ENCODE assay signal across 8 cellular contexts in genomic region chr12:49019120-49019430, GRCh38. TPM values are rescaled to one million over a fixed set of nuclear protein-coding genes. Genes with fewer than 3 reads are reported as not detected.
DNase-seq lines count a peak whose midpoint lies in the region; ATAC-seq, FAIRE-seq and TF ChIP-seq lines count a peak whose summit lies in the region.

No MANE protein-coding gene starts in this region.

- no peaks in the 10 kb centered on the region for H3K27me3 ChIP-seq in CD4-positive, CD25-positive, alpha-beta regulatory T cell (ENCODE audit: control insufficient read depth, insufficient read depth, low read length)
- H3K27me3 ChIP-seq in WERI-Rb-1 (ENCODE audit: insufficient read depth, low read depth, severe bottlenecking) (no peaks in the 10 kb centered on the region), heart left ventricle (no peaks in the 10 kb centered on the region), small intestine (ENCODE audit: control insufficient read depth in 2 of 2, insufficient read depth in 2 of 2, low read length in 2 of 2) (no peaks in the 10 kb centered on the region)

- in situ Hi-C loops in G401 (cut with HindIII; ENCODE audit: low sequenced_read_pairs), result no loop called here

- peak; percentile 6 to 15 for ATAC-seq in CD4-positive, CD25-positive, alpha-beta regulatory T cell (ENCODE audit: low read depth in 2 of 2)
- ATAC-seq in heart left ventricle (peak in 2 of 4 donors; percentile 1 to 15), HG03520 (IDR thresholded peaks at IDR 0.05; ENCODE audit: unreplicated experiment) (no peak)

- CTCF ChIA-PET in HEK293 (lab: Yijun Ruan, JAX), result interaction anchor here (0.8 to 2.6 kb wide), 4 partner anchors 19 to 25 kb away, joined by 3 to 12 read pairs (median 8); no protein-coding TSS in a partner anchor

- POLR2A ChIA-PET in HEK293 (lab: Yijun Ruan, JAX), result interaction anchor here (0.6 to 1.2 kb wide), 4 partner anchors 18 to 100 kb away, joined by 3 to 5 read pairs (median 4); no protein-coding TSS in a partner anchor

- peaks cover 24 to 54% (median 40%) of the 10 kb centered on the region in 4 donors for H3K4me1 Mint-ChIP-seq in CD4-positive, CD25-positive, alpha-beta regulatory T cell

- intact Hi-C loops in heart left ventricle (cut with DNase I), result loop anchor here in 3 of 10 donors (2.0 to 5.0 kb wide), 2 partner anchors 38 to 42 kb away; partner anchors contain the start of gene KMT2D (in 1 of the 3)

- 5 to 10% (median 8%) methylated on average over 8 of the region's 8 CpGs for WGBS in heart left ventricle, 4 donors
- 1 to 3% (median 3%) methylated on average over 8 of the region's 8 CpGs for WGBS in small intestine, 3 donors

- peak overlapping the region; percentile 94 for H3K4me3 ChIP-seq in CD4-positive, CD25-positive, alpha-beta regulatory T cell (ENCODE audit: low read depth, low read length)
- H3K4me3 ChIP-seq in HEK293 (ENCODE audit: low read depth, low read length) (peak overlapping the region; percentile 95), WERI-Rb-1 (ENCODE audit: low read depth, low read length) (peak overlapping the region; percentile 80), heart left ventricle (peak overlapping the region; percentile 63 to 98 (median 82)), small intestine (ENCODE audit: low read depth in 1 of 2, low read length in 2 of 2) (peak overlapping the region; percentile 39 to 91)

- peaks cover 21% of the 10 kb centered on the region for H3K4me1 ChIP-seq in CD4-positive, CD25-positive, alpha-beta regulatory T cell (ENCODE audit: control insufficient read depth, insufficient read depth, low read length, poor library complexity, severe bottlenecking)
- H3K4me1 ChIP-seq in HEK293 (ENCODE audit: control insufficient read depth, insufficient read depth, low read length) (no peaks in the 10 kb centered on the region; the same call in 1 of the 2 replicates), heart left ventricle (peaks cover 0 to 41% (median 28%) of the 10 kb centered on the region in 12 donors), small intestine (ENCODE audit: control insufficient read depth in 2 of 2, insufficient read depth in 1 of 2, low read depth in 1 of 2, low read length in 1 of 2) (peaks cover 4% of the 10 kb centered on the region in 2 donors)

- H3K9me3 Mint-ChIP-seq in CD4-positive, CD25-positive, alpha-beta regulatory T cell, result peaks cover 0 to 3% (median 0%) of the 10 kb centered on the region in 7 donors

- H3K36me3 ChIP-seq in CD4-positive, CD25-positive, alpha-beta regulatory T cell (ENCODE audit: control insufficient read depth, insufficient read depth, low read length), result peaks cover 28% of the 10 kb centered on the region
- H3K36me3 ChIP-seq in HEK293 (ENCODE audit: control insufficient read depth in 2 of 2, insufficient read depth in 1 of 2, low read length in 2 of 2) (peaks cover 8 to 33% of the 10 kb centered on the region in 2 experiments; a peak in 2 of 3 replicates), WERI-Rb-1 (peaks cover 29% of the 10 kb centered on the region), heart left ventricle (peaks cover 0 to 36% (median 33%) of the 10 kb centered on the region in 9 donors), small intestine (ENCODE audit: control insufficient read depth in 2 of 2, insufficient read depth in 2 of 2, low read length in 2 of 2) (peaks cover 9 to 13% of the 10 kb centered on the region in 2 donors)

- FAIRE-seq in small intestine (lab: Jason Lieb, UNC), result no peak

- peaks cover 7% of the 10 kb centered on the region for H3K27me3 Mint-ChIP-seq in CD4-positive, CD25-positive, alpha-beta regulatory T cell

- peak overlapping the region; percentile 84 to 94 (median 93) for H3K4me3 Mint-ChIP-seq in CD4-positive, CD25-positive, alpha-beta regulatory T cell

- TF ChIP-seq CTCF in HEK293 (tag by site-specific recombination; IDR thresholded peaks at IDR 0.05) (no peak), WERI-Rb-1 (IDR thresholded peaks at IDR 0.05; ENCODE audit: low read depth, low read length) (no peak), heart left ventricle (IDR thresholded peaks at IDR 0.05) (no peak)

- H3K36me3 Mint-ChIP-seq in CD4-positive, CD25-positive, alpha-beta regulatory T cell, result peaks cover 31% of the 10 kb centered on the region

- no peak for DNase-seq in CD4-positive, CD25-positive, alpha-beta regulatory T cell
- no peak for DNase-seq in WERI-Rb-1
- DNase-seq in heart left ventricle, result peak in 1 of 5 donors; percentile 17
- DNase-seq in small intestine, result no peak
- DNase-seq in G401 (ENCODE audit: low spot score), result no peak
- no peak for DNase-seq in retina

- no peaks in the 10 kb centered on the region for H3K9me3 ChIP-seq in CD4-positive, CD25-positive, alpha-beta regulatory T cell (ENCODE audit: control insufficient read depth in 2 of 2, low read length in 2 of 2)
- H3K9me3 ChIP-seq in HEK293 (ENCODE audit: control insufficient read depth, insufficient read depth, low read depth, low read length) (no peaks in the 10 kb centered on the region), WERI-Rb-1 (ENCODE audit: severe bottlenecking) (no peaks in the 10 kb centered on the region), heart left ventricle (no peaks in the 10 kb centered on the region), small intestine (ENCODE audit: control insufficient read depth, low read depth) (no peaks in the 10 kb centered on the region)

- H3K27ac ChIP-seq in CD4-positive, CD25-positive, alpha-beta regulatory T cell (ENCODE audit: insufficient read depth, low read length, poor library complexity, severe bottlenecking), result peak overlapping the region; percentile 87
- H3K27ac ChIP-seq in HEK293 (ENCODE audit: extremely low read depth, low read depth, low read length) (peak overlapping the region; percentile 84), WERI-Rb-1 (peak overlapping the region; percentile 78), heart left ventricle (peak overlapping the region; percentile 78 to 99 (median 95)), small intestine (ENCODE audit: low read depth in 1 of 2, low read length in 1 of 2) (peak overlapping the region; percentile 88 to 98)

- H3K27ac Mint-ChIP-seq in CD4-positive, CD25-positive, alpha-beta regulatory T cell, result peak overlapping the region; percentile 96 to 99 (median 98)

- no peak for TF ChIP-seq POLR2A in heart left ventricle (IDR thresholded peaks at IDR 0.05)

TF ChIP-seq in HEK293, 187 proteins besides CTCF, POLR2A, EP300 and RAD21 (continues in another document):
- no peak for TF ChIP-seq ZNF558 (tag by site-specific recombination; IDR thresholded peaks at IDR 0.05)
- TF ChIP-seq, protein P1, sequence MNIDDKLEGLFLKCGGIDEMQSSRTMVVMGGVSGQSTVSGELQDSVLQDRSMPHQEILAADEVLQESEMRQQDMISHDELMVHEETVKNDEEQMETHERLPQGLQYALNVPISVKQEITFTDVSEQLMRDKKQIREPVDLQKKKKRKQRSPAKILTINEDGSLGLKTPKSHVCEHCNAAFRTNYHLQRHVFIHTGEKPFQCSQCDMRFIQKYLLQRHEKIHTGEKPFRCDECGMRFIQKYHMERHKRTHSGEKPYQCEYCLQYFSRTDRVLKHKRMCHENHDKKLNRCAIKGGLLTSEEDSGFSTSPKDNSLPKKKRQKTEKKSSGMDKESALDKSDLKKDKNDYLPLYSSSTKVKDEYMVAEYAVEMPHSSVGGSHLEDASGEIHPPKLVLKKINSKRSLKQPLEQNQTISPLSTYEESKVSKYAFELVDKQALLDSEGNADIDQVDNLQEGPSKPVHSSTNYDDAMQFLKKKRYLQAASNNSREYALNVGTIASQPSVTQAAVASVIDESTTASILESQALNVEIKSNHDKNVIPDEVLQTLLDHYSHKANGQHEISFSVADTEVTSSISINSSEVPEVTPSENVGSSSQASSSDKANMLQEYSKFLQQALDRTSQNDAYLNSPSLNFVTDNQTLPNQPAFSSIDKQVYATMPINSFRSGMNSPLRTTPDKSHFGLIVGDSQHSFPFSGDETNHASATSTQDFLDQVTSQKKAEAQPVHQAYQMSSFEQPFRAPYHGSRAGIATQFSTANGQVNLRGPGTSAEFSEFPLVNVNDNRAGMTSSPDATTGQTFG (tag by site-specific recombination; IDR thresholded peaks at IDR 0.05; ENCODE audit: borderline replicate concordance), result no peak
- no peak for TF ChIP-seq ZNF600 (tag by site-specific recombination; IDR thresholded peaks at IDR 0.05)
- TF ChIP-seq BCL11B (tag by site-specific recombination; IDR thresholded peaks at IDR 0.05; ENCODE audit: low read depth), result no peak
- no peak for TF ChIP-seq ZNF571 (tag by site-specific recombination; IDR thresholded peaks at IDR 0.05)

RNA-seq across cellular contexts. Expression of gene PRKAG1, which starts 0.5 kb away (rescaled TPM):
- total RNA-seq in CD4-positive, CD25-positive, alpha-beta regulatory T cell, result 51.3 TPM
- polyA plus RNA-seq in CD4-positive, CD25-positive, alpha-beta regulatory T cell, result 10 to 100 TPM; 59.3 to 83.8 (median 64.9) TPM
- total RNA-seq in heart left ventricle, result 100 to 1,000 TPM in 2 of 9 donors, 10 to 100 TPM in 7; 72.0 to 107 (median 98.6) TPM
- polyA plus RNA-seq in heart left ventricle (10 to 100 TPM; 91.5 to 93.5 TPM), small intestine (10 to 100 TPM; 50.0 to 60.6 (median 60.5) TPM)
- total RNA-seq in G401 (2014; rRNA removed; shearing (Covaris generic)), result 63.5 and 71.2 TPM in 2 replicates

RNA-seq across cellular contexts. Expression of gene DDN, which starts 19.9 kb away (rescaled TPM):
- total RNA-seq in CD4-positive, CD25-positive, alpha-beta regulatory T cell, result 0.39 TPM
- not detected for polyA plus RNA-seq in CD4-positive, CD25-positive, alpha-beta regulatory T cell
- 1 to 10 TPM in 4 of 9 donors, under 1 TPM in 5; 0.40 to 2.8 (median 0.95) TPM for total RNA-seq in heart left ventricle
- polyA plus RNA-seq in heart left ventricle, result under 1 TPM; 0.42 to 0.91 TPM
- under 1 TPM in 2 of 3 donors, not detected in 1; 0.16 to 0.22 TPM for polyA plus RNA-seq in small intestine
- total RNA-seq in G401 (2014; rRNA removed; shearing (Covaris generic)), result 2.3 and 5.2 TPM in 2 replicates

RNA-seq across cellular contexts. Expression of gene WNT1, which starts 41.0 kb away (rescaled TPM):
- total RNA-seq in CD4-positive, CD25-positive, alpha-beta regulatory T cell, result 0.62 TPM
- under 1 TPM in 1 of 4 donors, not detected in 3; 0.39 TPM for polyA plus RNA-seq in CD4-positive, CD25-positive, alpha-beta regulatory T cell
- under 1 TPM in 1 of 9 donors, not detected in 8; 0.29 TPM for total RNA-seq in heart left ventricle
- polyA plus RNA-seq in heart left ventricle (not detected), small intestine (not detected)
- total RNA-seq in G401 (2014; rRNA removed; shearing (Covaris generic)), result not detected in 2 replicates

RNA-seq across cellular contexts. Expression of gene KMT2D, which starts 41.5 kb away (rescaled TPM):
- total RNA-seq in CD4-positive, CD25-positive, alpha-beta regulatory T cell, result 149 TPM
- polyA plus RNA-seq in CD4-positive, CD25-positive, alpha-beta regulatory T cell, result 1 to 10 TPM; 5.2 to 8.8 (median 6.5) TPM
- total RNA-seq in heart left ventricle, result 10 to 100 TPM; 32.5 to 82.7 (median 55.6) TPM
- polyA plus RNA-seq in heart left ventricle, result 10 to 100 TPM; 38.1 to 47.4 TPM
- polyA plus RNA-seq in small intestine, result 10 to 100 TPM in 2 of 3 donors, 1 to 10 TPM in 1; 5.4 to 34.8 (median 10.7) TPM
- total RNA-seq in G401 (2014; rRNA removed; shearing (Covaris generic)), result 13.8 and 18.6 TPM in 2 replicates

RNA-seq across cellular contexts. Expression of gene WNT10B, which starts 47.5 kb away (rescaled TPM):
- 1.6 TPM for total RNA-seq in CD4-positive, CD25-positive, alpha-beta regulatory T cell
- polyA plus RNA-seq in CD4-positive, CD25-positive, alpha-beta regulatory T cell, result not detected
- total RNA-seq in heart left ventricle, result 1 to 10 TPM in 1 of 9 donors, under 1 TPM in 7, not detected in 1; 0.12 to 1.3 (median 0.22) TPM
- polyA plus RNA-seq in heart left ventricle (under 1 TPM; 0.08 to 0.28 TPM), small intestine (1 to 10 TPM in 2 of 3 donors, under 1 TPM in 1; 0.67 to 1.4 (median 1.2) TPM)
- total RNA-seq in G401 (2014; rRNA removed; shearing (Covaris generic)), result 3.9 and 10.1 TPM in 2 replicates
